ENCODE assay signal across 22 cellular contexts in genomic region chr1:171581766-171582165, GRCh38. TPM values are rescaled to one million over a fixed set of nuclear protein-coding genes. Genes with fewer than 3 reads are reported as not detected.
A peak's percentile ranks its signal among the peaks of the same experiment; 100 is the strongest.
DNase-seq lines count a peak whose midpoint lies in the region; ATAC-seq, FAIRE-seq and TF ChIP-seq lines count a peak whose summit lies in the region.
"Had no signal": no experiment of that assay in that cellular context is flagged by ENCODE, and none has a peak within 500 bp of the region (broad histone marks: within the 10 kb centered on the region; RNA-seq: fewer than 3 reads in every experiment).

No MANE protein-coding gene starts in this region.

- CTCF ChIA-PET in CD8-positive, alpha-beta T cell (lab: Charles Lee), result no interaction called here

- H3K4me1 ChIP-seq in CD8-positive, alpha-beta T cell (ENCODE audit: insufficient read depth, low read length), result no peaks in the 10 kb centered on the region
- H3K4me1 ChIP-seq in sigmoid colon, result no peaks in the 10 kb centered on the region
- H3K4me1 ChIP-seq in prostate gland (replicated peaks), result no peaks in the 10 kb centered on the region
- H3K4me1 ChIP-seq: esophagus muscularis mucosa, SJCRH30, spleen had no signal

- no peak overlapping the region for H3K4me3 ChIP-seq in CD8-positive, alpha-beta T cell (ENCODE audit: low read depth, low read length)
- H3K4me3 ChIP-seq in sigmoid colon, result no peak overlapping the region
- H3K4me3 ChIP-seq in prostate gland, result no peak overlapping the region
- H3K4me3 ChIP-seq: esophagus muscularis mucosa, GM23338, SJCRH30, spleen, thoracic aorta had no signal

- TF ChIP-seq CTCF in 22Rv1 (IDR thresholded peaks at IDR 0.05) (no peak), sigmoid colon (IDR thresholded peaks at IDR 0.05) (no peak), prostate gland (IDR thresholded peaks at IDR 0.05) (no peak)
- TF ChIP-seq CTCF in CD8-positive, alpha-beta T cell (IDR thresholded peaks at IDR 0.05), result no peak

- H3K36me3 ChIP-seq in CD8-positive, alpha-beta T cell (ENCODE audit: insufficient read depth, low read length), result peaks cover 63% of the 10 kb centered on the region
- H3K36me3 ChIP-seq in sigmoid colon, result peaks cover 24 to 100% (median 41%) of the 10 kb centered on the region in 4 donors
- H3K36me3 ChIP-seq in prostate gland, result peaks cover 2 to 3% of the 10 kb centered on the region in 2 donors

- FAIRE-seq in H54 (lab: Jason Lieb, UNC), result no peak

- no peaks in the 10 kb centered on the region for H3K9me3 Mint-ChIP-seq in CD8-positive, alpha-beta T cell
- H3K9me3 Mint-ChIP-seq in activated T-helper 1 cell treated with anti-CD3 and anti-CD28 coated beads, Interleukin-12 subunit alpha, Interleukin-12 subunit beta, Interleukin-2, Interleukin-4 antibody, amounts not matched to agents 30 ng/mL and 10 ng/mL and 1 ng/mL, durations not matched to agents 14 hours and 24 hours and 36 hours, result no peaks in the 10 kb centered on the region
- no peaks in the 10 kb centered on the region for H3K9me3 Mint-ChIP-seq in memory B cell
- H3K9me3 Mint-ChIP-seq: GM23338 had no signal

- H3K4me3 Mint-ChIP-seq in CD8-positive, alpha-beta T cell, result no peak overlapping the region
- H3K4me3 Mint-ChIP-seq in activated T-helper 1 cell treated with anti-CD3 and anti-CD28 coated beads, Interleukin-12 subunit alpha, Interleukin-12 subunit beta, Interleukin-2, Interleukin-4 antibody, amounts not matched to agents 30 ng/mL and 10 ng/mL and 1 ng/mL, durations not matched to agents 14 hours and 24 hours and 36 hours, result no peak overlapping the region
- H3K4me3 Mint-ChIP-seq in memory B cell, result no peak overlapping the region
- H3K4me3 Mint-ChIP-seq: GM23338 had no signal

- H3K27ac ChIP-seq in 22Rv1, result peak overlapping the region; percentile 5; the same call in 1 of the 2 replicates
- H3K27ac ChIP-seq in CD8-positive, alpha-beta T cell (ENCODE audit: low read depth, low read length), result no peak overlapping the region
- no peak overlapping the region for H3K27ac ChIP-seq in sigmoid colon
- no peak overlapping the region for H3K27ac ChIP-seq in prostate gland
- H3K27ac ChIP-seq: esophagus muscularis mucosa, neutrophil, SJCRH30, spleen, thoracic aorta had no signal

- intact Hi-C loops in CD8-positive, alpha-beta T cell (cut with DNase I, micrococcal nuclease), result no loop called here
- intact Hi-C loops in activated T-helper 1 cell treated with anti-CD3 and anti-CD28 coated beads, Interleukin-12 subunit alpha, Interleukin-12 subunit beta, Interleukin-2, Interleukin-4 antibody, amounts not matched to agents 30 ng/mL and 10 ng/mL and 1 ng/mL, durations not matched to agents 14 hours and 24 hours and 36 hours (cut with micrococcal nuclease), result loop anchor here (2.0 to 5.0 kb wide), 3 partner anchors 39 to 161 kb away; partner anchors contain the start of genes PRRC2C and VAMP4
- intact Hi-C loops in sigmoid colon (cut with DNase I), result loop anchor here (5.0 kb wide), 1 partner anchor 44 kb away; no protein-coding TSS in a partner anchor
- intact Hi-C loops in prostate gland (cut with DNase I), result no loop called here

- H3K27me3 Mint-ChIP-seq in CD8-positive, alpha-beta T cell (ENCODE audit: low read depth), result no peaks in the 10 kb centered on the region
- H3K27me3 Mint-ChIP-seq in activated T-helper 1 cell treated with anti-CD3 and anti-CD28 coated beads, Interleukin-12 subunit alpha, Interleukin-12 subunit beta, Interleukin-2, Interleukin-4 antibody, amounts not matched to agents 30 ng/mL and 10 ng/mL and 1 ng/mL, durations not matched to agents 14 hours and 24 hours and 36 hours (ENCODE audit: insufficient read depth), result no peaks in the 10 kb centered on the region
- H3K27me3 Mint-ChIP-seq in memory B cell, result no peaks in the 10 kb centered on the region

- no peak for TF ChIP-seq EP300 in sigmoid colon (IDR thresholded peaks at IDR 0.05)

- no peaks in the 10 kb centered on the region for H3K9me3 ChIP-seq in CD8-positive, alpha-beta T cell (ENCODE audit: low read length)
- H3K9me3 ChIP-seq in sigmoid colon (no peaks in the 10 kb centered on the region), prostate gland (no peaks in the 10 kb centered on the region)
- H3K9me3 ChIP-seq: esophagus muscularis mucosa, neutrophil, SJCRH30, spleen, thoracic aorta had no signal

- peaks cover 8% of the 10 kb centered on the region for H3K4me1 Mint-ChIP-seq in CD8-positive, alpha-beta T cell (ENCODE audit: low read depth)
- peaks cover 38% of the 10 kb centered on the region for H3K4me1 Mint-ChIP-seq in activated T-helper 1 cell treated with anti-CD3 and anti-CD28 coated beads, Interleukin-12 subunit alpha, Interleukin-12 subunit beta, Interleukin-2, Interleukin-4 antibody, amounts not matched to agents 30 ng/mL and 10 ng/mL and 1 ng/mL, durations not matched to agents 14 hours and 24 hours and 36 hours (ENCODE audit: low read depth)
- no peaks in the 10 kb centered on the region for H3K4me1 Mint-ChIP-seq in memory B cell
- H3K4me1 Mint-ChIP-seq: GM23338 had no signal

- peak overlapping the region; percentile 63 for H3K27ac Mint-ChIP-seq in CD8-positive, alpha-beta T cell
- H3K27ac Mint-ChIP-seq in activated T-helper 1 cell treated with anti-CD3 and anti-CD28 coated beads, Interleukin-12 subunit alpha, Interleukin-12 subunit beta, Interleukin-2, Interleukin-4 antibody, amounts not matched to agents 30 ng/mL and 10 ng/mL and 1 ng/mL, durations not matched to agents 14 hours and 24 hours and 36 hours, result peak overlapping the region; percentile 67
- H3K27ac Mint-ChIP-seq in memory B cell, result peak overlapping the region; percentile 51
- H3K27ac Mint-ChIP-seq: GM23338 had no signal

- peaks cover 83% of the 10 kb centered on the region for H3K36me3 Mint-ChIP-seq in CD8-positive, alpha-beta T cell
- peaks cover 46% of the 10 kb centered on the region for H3K36me3 Mint-ChIP-seq in activated T-helper 1 cell treated with anti-CD3 and anti-CD28 coated beads, Interleukin-12 subunit alpha, Interleukin-12 subunit beta, Interleukin-2, Interleukin-4 antibody, amounts not matched to agents 30 ng/mL and 10 ng/mL and 1 ng/mL, durations not matched to agents 14 hours and 24 hours and 36 hours (ENCODE audit: low read depth)
- peaks cover 34% of the 10 kb centered on the region for H3K36me3 Mint-ChIP-seq in memory B cell

- H3K27me3 ChIP-seq in CD8-positive, alpha-beta T cell (ENCODE audit: insufficient read depth, low read length), result no peaks in the 10 kb centered on the region
- H3K27me3 ChIP-seq in sigmoid colon (no peaks in the 10 kb centered on the region), prostate gland (replicated peaks; ENCODE audit: insufficient read depth) (no peaks in the 10 kb centered on the region)
- H3K27me3 ChIP-seq: esophagus muscularis mucosa, neutrophil, SJCRH30, spleen had no signal

- ATAC-seq in CD8-positive, alpha-beta T cell, result no peak
- ATAC-seq in memory B cell (ENCODE audit: low read depth), result no peak
- ATAC-seq: GM23338, left colon, Panc1 had no signal

- DNase-seq in CD8-positive, alpha-beta T cell, result no peak
- no peak for DNase-seq in activated T-helper 1 cell treated with anti-CD3 and anti-CD28 coated beads, Interleukin-12 subunit alpha, Interleukin-12 subunit beta, Interleukin-2, Interleukin-4 antibody, amounts not matched to agents 30 ng/mL and 10 ng/mL and 1 ng/mL, durations not matched to agents 14 hours and 24 hours and 36 hours (ENCODE audit: low spot score)
- DNase-seq in memory B cell (ENCODE audit: low spot score in 2 of 2), result no peak
- DNase-seq in H54 (ENCODE audit: insufficient read length, low spot score), result no peak
- no peak for DNase-seq in sigmoid colon
- DNase-seq in prostate gland (ENCODE audit: low spot score), result no peak
- DNase-seq: activated T-cell treated with anti-CD3 and anti-CD28 coated beads, Interleukin-2, amount 50 U/mL, for 1 hour; amniotic stem cell; central memory CD4-positive, alpha-beta T cell; effector CD4-positive, alpha-beta T cell; left colon; NCI-H1694 treated with DMSO at 0.1 percent for 48 hours; NCI-H345; SJCRH30; spleen had no signal

- TF ChIP-seq POLR2A in H54 (IDR thresholded peaks at IDR 0.05; ENCODE audit: low read depth, low read length) (no peak), sigmoid colon (IDR thresholded peaks at IDR 0.05) (no peak), prostate gland (IDR thresholded peaks at IDR 0.05) (no peak)

- POLR2A ChIA-PET in CD8-positive, alpha-beta T cell (lab: Charles Lee), result no interaction called here

RNA-seq across cellular contexts. Expression of gene MYOCOS, which starts 40.3 kb away (rescaled TPM):
- not detected for total RNA-seq in CD8-positive, alpha-beta T cell
- 0.08 and 0.10 TPM in 2 replicates for total RNA-seq in activated T-helper 1 cell treated with anti-CD3 and anti-CD28 coated beads, Interleukin-12 subunit alpha, Interleukin-12 subunit beta, Interleukin-2, Interleukin-4 antibody, amounts not matched to agents 30 ng/mL and 10 ng/mL and 1 ng/mL, durations not matched to agents 14 hours and 24 hours and 36 hours
- total RNA-seq in sigmoid colon, result not detected
- not detected for polyA plus RNA-seq in sigmoid colon
- total RNA-seq in prostate gland, result not detected
- total RNA-seq: esophagus muscularis mucosa, glomerular endothelial cell, GM23338, left colon, SJCRH30, spleen, thoracic aorta had no signal
- polyA plus RNA-seq: GM23338, spleen had no signal

Comparison
In these comparisons a context has a peak if more than half of its experiments do, and no peak if none do; other contexts are left out.
1. intact Hi-C loops: an anchor here in activated T-helper 1 cell treated with anti-CD3 and anti-CD28 coated beads, Interleukin-12 subunit alpha, Interleukin-12 subunit beta, Interleukin-2, Interleukin-4 antibody, amounts not matched to agents 30 ng/mL and 10 ng/mL and 1 ng/mL, durations not matched to agents 14 hours and 24 hours and 36 hours (2.0 to 5.0 kb wide) and sigmoid colon (5.0 kb wide); none called in CD8-positive, alpha-beta T cell and prostate gland.